16 cellular contexts compared by ENCODE assay signal in genomic region chr1:179090923-179091322, GRCh38. TPM values are rescaled to one million over a fixed set of nuclear protein-coding genes. Genes with fewer than 3 reads are reported as not detected.
DNase-seq lines count a peak whose midpoint lies in the region; ATAC-seq, FAIRE-seq and TF ChIP-seq lines count a peak whose summit lies in the region.
"Had no signal": no experiment of that assay in that cellular context is flagged by ENCODE, and none has a peak within 500 bp of the region (broad histone marks: within the 10 kb centered on the region; RNA-seq: fewer than 3 reads in every experiment).

No MANE protein-coding gene starts in this region.

- H3K36me3 ChIP-seq in A673 (ENCODE audit: insufficient read depth, low read length, poor library complexity, severe bottlenecking): peaks cover 34% of the 10 kb centered on the region
- H3K36me3 ChIP-seq in DND-41 (ENCODE audit: insufficient read depth, low read length): peaks cover 94% of the 10 kb centered on the region
- no peaks in the 10 kb centered on the region for H3K36me3 ChIP-seq in neural progenitor cell
- H3K36me3 ChIP-seq: colonic mucosa had no signal

- TF ChIP-seq CTCF in A673 (conservative IDR thresholded peaks at IDR 0.05; ENCODE audit: low read depth, low read length) (no peak), DND-41 (IDR thresholded peaks at IDR 0.05; ENCODE audit: borderline replicate concordance, extremely low read depth, low read length, poor library complexity, severe bottlenecking) (no peak), brain (conservative IDR thresholded peaks at IDR 0.05) (no peak), neural progenitor cell (IDR thresholded peaks at IDR 0.05) (no peak), WTC11 (IDR thresholded peaks at IDR 0.05) (no peak)

- H3K9me3 ChIP-seq in A673 (ENCODE audit: low read depth, low read length, poor library complexity, severe bottlenecking) (no peaks in the 10 kb centered on the region), DND-41 (ENCODE audit: insufficient read depth, low read length, severe bottlenecking) (no peaks in the 10 kb centered on the region), neural progenitor cell (ENCODE audit: low read depth) (no peaks in the 10 kb centered on the region)
- H3K9me3 ChIP-seq: colonic mucosa, SK-N-SH had no signal

- peak overlapping the region; percentile 26 for H3K27ac ChIP-seq in A673 (ENCODE audit: low read depth, low read length, poor library complexity, severe bottlenecking)
- no peak overlapping the region for H3K27ac ChIP-seq in DND-41 (ENCODE audit: low read length)
- no peak overlapping the region for H3K27ac ChIP-seq in neural progenitor cell
- H3K27ac ChIP-seq: colonic mucosa had no signal

- CTCF ChIA-PET in A673 (lab: Charles Lee): interaction anchor here (0.8 kb wide), 1 partner anchor 30 kb away, joined by 3 read pairs; no protein-coding TSS in a partner anchor
- CTCF ChIA-PET in WTC11 (lab: Charles Lee): interaction anchor here (0.8 kb wide), 1 partner anchor 14 kb away, joined by 5 read pairs; no protein-coding TSS in a partner anchor

- H4K20me1 ChIP-seq in DND-41 (ENCODE audit: insufficient read depth, low read length) (peaks cover 22% of the 10 kb centered on the region), neural progenitor cell (ENCODE audit: low read depth) (no peaks in the 10 kb centered on the region)

- H3K4me2 ChIP-seq in DND-41 (ENCODE audit: insufficient read depth, low read length) (no peak overlapping the region), neural progenitor cell (no peak overlapping the region)
- H3K4me2 ChIP-seq: SK-N-SH had no signal

- H3K36me3 Mint-ChIP-seq in brain (peaks cover 50% of the 10 kb centered on the region), neural progenitor cell (peaks cover 27% of the 10 kb centered on the region), WTC11 (peaks cover 46% of the 10 kb centered on the region)

- H3K27me3 Mint-ChIP-seq in brain: peaks cover 4% of the 10 kb centered on the region
- H3K27me3 Mint-ChIP-seq in neural progenitor cell (ENCODE audit: insufficient read depth, low read depth): no peaks in the 10 kb centered on the region
- H3K27me3 Mint-ChIP-seq in WTC11 (ENCODE audit: low read depth): no peaks in the 10 kb centered on the region

- H3K79me2 ChIP-seq in DND-41 (ENCODE audit: insufficient read depth, low read length) (peaks cover 17% of the 10 kb centered on the region), neural progenitor cell (ENCODE audit: low read depth) (no peaks in the 10 kb centered on the region)

- ATAC-seq in DND-41 (ENCODE audit: insufficient read depth, low read depth) (no peak), WTC11 (no peak)

- H3K27ac Mint-ChIP-seq in brain (peak overlapping the region in 4 of 5 experiments; percentile 15 to 62 (median 53)), neural progenitor cell (peak overlapping the region; percentile 61), WTC11 (no peak overlapping the region; the same call in 1 of the 2 replicates)

- H3K9ac ChIP-seq in DND-41 (ENCODE audit: low read depth, low read length) (peak overlapping the region; percentile 15; the same call in 1 of the 2 replicates), neural progenitor cell (no peak overlapping the region)
- H3K9ac ChIP-seq: SK-N-SH had no signal

- H3K4me3 Mint-ChIP-seq in brain (no peak overlapping the region), neural progenitor cell (no peak overlapping the region), WTC11 (no peak overlapping the region)

- H3K9me3 Mint-ChIP-seq in brain (no peaks in the 10 kb centered on the region), neural progenitor cell (no peaks in the 10 kb centered on the region), WTC11 (no peaks in the 10 kb centered on the region)

- no peaks in the 10 kb centered on the region for H3F3A ChIP-seq in neural progenitor cell (ENCODE audit: low read depth)

- no peak overlapping the region for H3K4me3 ChIP-seq in A673 (ENCODE audit: low read depth, low read length, poor library complexity, severe bottlenecking)
- H3K4me3 ChIP-seq in DND-41 (ENCODE audit: low read depth in 1 of 2, low read length in 2 of 2): no peak overlapping the region
- H3K4me3 ChIP-seq in neural progenitor cell: no peak overlapping the region
- H3K4me3 ChIP-seq: colonic mucosa had no signal

- POLR2A ChIA-PET in A673 (lab: Charles Lee; ENCODE audit: low non-redundant PET): no interaction called here
- POLR2A ChIA-PET in WTC11 (lab: Charles Lee): no interaction called here

- DNase-seq in A673 (ENCODE audit: low spot score): no peak
- no peak for DNase-seq in DND-41
- DNase-seq in neural progenitor cell (ENCODE audit: low spot score): no peak
- DNase-seq in RPMI8226: no peak
- no peak for DNase-seq in islet precursor cell
- no peak for DNase-seq in RCC 7860 (ENCODE audit: low spot score)
- no peak for DNase-seq in WTC11 (ENCODE audit: low spot score)
- DNase-seq: activated CD4-positive, CD25-positive, alpha-beta regulatory T cell; activated effector memory CD4-positive, alpha-beta T cell treated with anti-CD3 and anti-CD28 coated beads, Interleukin-2, amount 50 U/mL, for 16 hours; colonic mucosa; KG1; NCI-H2029; NK-92 treated with Interleukin-12 subunit alpha and Interleukin-12 subunit beta, amount 100 ng/mL, for 24 hours; SK-N-SH had no signal

- H3K27me3 ChIP-seq in A673 (replicated peaks; ENCODE audit: insufficient read depth, low read depth, low read length, poor library complexity) (no peaks in the 10 kb centered on the region), DND-41 (ENCODE audit: insufficient read depth, low read length, poor library complexity) (no peaks in the 10 kb centered on the region), neural progenitor cell (no peaks in the 10 kb centered on the region)
- H3K27me3 ChIP-seq: colonic mucosa had no signal

- intact Hi-C loops in A673 (cut with micrococcal nuclease; ENCODE audit: unreplicated experiment): no loop called here

- no peak overlapping the region for H2AFZ ChIP-seq in DND-41 (ENCODE audit: low read depth, low read length)
- no peak overlapping the region for H2AFZ ChIP-seq in neural progenitor cell (replicated peaks)

- FAIRE-seq in RCC 7860 (lab: Jason Lieb, UNC): no peak
- FAIRE-seq: frontal cortex had no signal

- peaks cover 6% of the 10 kb centered on the region for H3K4me1 Mint-ChIP-seq in brain
- no peaks in the 10 kb centered on the region for H3K4me1 Mint-ChIP-seq in neural progenitor cell
- H3K4me1 Mint-ChIP-seq in WTC11: peaks cover 30% of the 10 kb centered on the region

- H3K4me1 ChIP-seq in A673 (ENCODE audit: insufficient read depth, low read length, poor library complexity, severe bottlenecking) (peaks cover 17% of the 10 kb centered on the region), DND-41 (ENCODE audit: insufficient read depth, low read length) (peaks cover 2% of the 10 kb centered on the region; the same call in 1 of the 2 replicates), neural progenitor cell (peaks cover 5% of the 10 kb centered on the region)
- H3K4me1 ChIP-seq: colonic mucosa had no signal

- BruUV-seq in A673 (replicated peaks; lab: Mats Ljungman, UMichigan): no TSS peak

TF ChIP-seq in WTC11, 78 proteins besides CTCF, POLR2A, EP300 and RAD21 (continues in another document):
- TF ChIP-seq ZNF423 (CRISPR knock-in tag; IDR thresholded peaks at IDR 0.05) (no peak), RORB (CRISPR knock-in tag; IDR thresholded peaks at IDR 0.05) (no peak), TP53 (CRISPR knock-in tag; IDR thresholded peaks at IDR 0.05) (no peak), TEAD4 (CRISPR knock-in tag; IDR thresholded peaks at IDR 0.05) (no peak), CREB1 (CRISPR knock-in tag; IDR thresholded peaks at IDR 0.05) (no peak), NR3C1 (CRISPR knock-in tag; conservative IDR thresholded peaks at IDR 0.05; ENCODE audit: low read depth) (no peak), PRDM15 (CRISPR knock-in tag; IDR thresholded peaks at IDR 0.05) (no peak), ETV6 (CRISPR knock-in tag; IDR thresholded peaks at IDR 0.05) (no peak), SOX15 (CRISPR knock-in tag; IDR thresholded peaks at IDR 0.05) (no peak), FOXJ3 (CRISPR knock-in tag; IDR thresholded peaks at IDR 0.05; ENCODE audit: borderline replicate concordance) (no peak)

RNA-seq across cellular contexts. Expression of gene TOR3A, which starts 9.1 kb away (rescaled TPM):
- total RNA-seq in A673 (2021): 18.0 and 21.0 TPM in 2 replicates
- 23.4 TPM for polyA plus RNA-seq in brain (ENCODE audit: insufficient read depth, low read depth, low replicate concordance)
- 17.3 and 18.2 TPM in 2 replicates for total RNA-seq in neural progenitor cell (ENCODE audit: low replicate concordance)
- 17.2 to 20.5 TPM (median 18.0 TPM) in 3 replicates for total RNA-seq in WTC11 (2021)
